1 cellular context compared by ENCODE assay signal in genomic region chr20:50636601-50637539, GRCh38.
TF ChIP-seq lines count a peak whose summit lies in the region.

No MANE protein-coding gene starts in this region.

TF ChIP-seq in WTC11, 78 proteins besides CTCF, POLR2A, EP300 and RAD21 (continued from another document):
- TF ChIP-seq AFF4 (CRISPR knock-in tag; IDR thresholded peaks at IDR 0.05; ENCODE audit: borderline replicate concordance), result no peak
- TF ChIP-seq HMGXB4 (CRISPR knock-in tag; IDR thresholded peaks at IDR 0.05), result no peak
- no peak for TF ChIP-seq TCF7 (CRISPR knock-in tag; IDR thresholded peaks at IDR 0.05; ENCODE audit: low read depth)
- no peak for TF ChIP-seq TP53 (CRISPR knock-in tag; IDR thresholded peaks at IDR 0.05)
- TF ChIP-seq, protein P1, sequence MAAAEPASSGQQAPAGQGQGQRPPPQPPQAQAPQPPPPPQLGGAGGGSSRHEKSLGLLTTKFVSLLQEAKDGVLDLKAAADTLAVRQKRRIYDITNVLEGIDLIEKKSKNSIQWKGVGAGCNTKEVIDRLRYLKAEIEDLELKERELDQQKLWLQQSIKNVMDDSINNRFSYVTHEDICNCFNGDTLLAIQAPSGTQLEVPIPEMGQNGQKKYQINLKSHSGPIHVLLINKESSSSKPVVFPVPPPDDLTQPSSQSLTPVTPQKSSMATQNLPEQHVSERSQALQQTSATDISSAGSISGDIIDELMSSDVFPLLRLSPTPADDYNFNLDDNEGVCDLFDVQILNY (CRISPR knock-in tag; IDR thresholded peaks at IDR 0.05), result no peak
- TF ChIP-seq FOXP1 (CRISPR knock-in tag; IDR thresholded peaks at IDR 0.05; ENCODE audit: borderline replicate concordance), result no peak
- TF ChIP-seq CBFB (CRISPR knock-in tag; IDR thresholded peaks at IDR 0.05; ENCODE audit: low read depth), result no peak
- TF ChIP-seq MAX (CRISPR knock-in tag; IDR thresholded peaks at IDR 0.05), result no peak
- TF ChIP-seq SMAD3 (CRISPR knock-in tag; IDR thresholded peaks at IDR 0.05; ENCODE audit: borderline replicate concordance), result no peak
- TF ChIP-seq, protein P2, sequence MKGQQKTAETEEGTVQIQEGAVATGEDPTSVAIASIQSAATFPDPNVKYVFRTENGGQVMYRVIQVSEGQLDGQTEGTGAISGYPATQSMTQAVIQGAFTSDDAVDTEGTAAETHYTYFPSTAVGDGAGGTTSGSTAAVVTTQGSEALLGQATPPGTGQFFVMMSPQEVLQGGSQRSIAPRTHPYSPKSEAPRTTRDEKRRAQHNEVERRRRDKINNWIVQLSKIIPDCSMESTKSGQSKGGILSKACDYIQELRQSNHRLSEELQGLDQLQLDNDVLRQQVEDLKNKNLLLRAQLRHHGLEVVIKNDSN (CRISPR knock-in tag; IDR thresholded peaks at IDR 0.05), result no peak
- TF ChIP-seq, protein P3, sequence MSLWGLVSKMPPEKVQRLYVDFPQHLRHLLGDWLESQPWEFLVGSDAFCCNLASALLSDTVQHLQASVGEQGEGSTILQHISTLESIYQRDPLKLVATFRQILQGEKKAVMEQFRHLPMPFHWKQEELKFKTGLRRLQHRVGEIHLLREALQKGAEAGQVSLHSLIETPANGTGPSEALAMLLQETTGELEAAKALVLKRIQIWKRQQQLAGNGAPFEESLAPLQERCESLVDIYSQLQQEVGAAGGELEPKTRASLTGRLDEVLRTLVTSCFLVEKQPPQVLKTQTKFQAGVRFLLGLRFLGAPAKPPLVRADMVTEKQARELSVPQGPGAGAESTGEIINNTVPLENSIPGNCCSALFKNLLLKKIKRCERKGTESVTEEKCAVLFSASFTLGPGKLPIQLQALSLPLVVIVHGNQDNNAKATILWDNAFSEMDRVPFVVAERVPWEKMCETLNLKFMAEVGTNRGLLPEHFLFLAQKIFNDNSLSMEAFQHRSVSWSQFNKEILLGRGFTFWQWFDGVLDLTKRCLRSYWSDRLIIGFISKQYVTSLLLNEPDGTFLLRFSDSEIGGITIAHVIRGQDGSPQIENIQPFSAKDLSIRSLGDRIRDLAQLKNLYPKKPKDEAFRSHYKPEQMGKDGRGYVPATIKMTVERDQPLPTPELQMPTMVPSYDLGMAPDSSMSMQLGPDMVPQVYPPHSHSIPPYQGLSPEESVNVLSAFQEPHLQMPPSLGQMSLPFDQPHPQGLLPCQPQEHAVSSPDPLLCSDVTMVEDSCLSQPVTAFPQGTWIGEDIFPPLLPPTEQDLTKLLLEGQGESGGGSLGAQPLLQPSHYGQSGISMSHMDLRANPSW (CRISPR knock-in tag; conservative IDR thresholded peaks at IDR 0.05; ENCODE audit: low read depth), result no peak
- no peak for TF ChIP-seq GTF2I (CRISPR knock-in tag; conservative IDR thresholded peaks at IDR 0.05)
- no peak for TF ChIP-seq EMX1 (CRISPR knock-in tag; IDR thresholded peaks at IDR 0.05)
- no peak for TF ChIP-seq ZNF138 (CRISPR knock-in tag; conservative IDR thresholded peaks at IDR 0.05)
TF ChIP-seq in WTC11: peak in this region for 0.
